In genomic region chr2:108412995-108413726, GRCh38 we compare ENCODE assay signal across 13 cellular contexts. TPM values are rescaled to one million over a fixed set of nuclear protein-coding genes. Genes with fewer than 3 reads are reported as not detected.
DNase-seq lines count a peak whose midpoint lies in the region; ATAC-seq and TF ChIP-seq lines count a peak whose summit lies in the region.
"Had no signal": no experiment of that assay in that cellular context is flagged by ENCODE, and none has a peak within 500 bp of the region (broad histone marks: within the 10 kb centered on the region; RNA-seq: fewer than 3 reads in every experiment).

No MANE protein-coding gene starts in this region.

- peak; percentile 98 for DNase-seq in Caki2 (ENCODE audit: low read depth)
- peak; percentile 99 for DNase-seq in M059J (ENCODE audit: low read depth)
- DNase-seq in mammary epithelial cell, result peak; percentile 93
- DNase-seq in myocyte (ENCODE audit: low read depth), result peak; percentile 83
- DNase-seq in upper lobe of left lung, result no peak
- no peak for DNase-seq in mucosa of gallbladder (ENCODE audit: low spot score)
- DNase-seq in Right ventricle myocardium inferior (ENCODE audit: missing footprints), result no peak
- DNase-seq: activated B cell treated with CpG ODN at 0.5 μM for 24 hours; activated T-cell treated with anti-CD3 and anti-CD28 coated beads, Interleukin-2, amount 50 U/mL, for 72 hours; head of caudate nucleus; KBM-7; RPMI8226 had no signal

- H3K27me3 ChIP-seq in mammary epithelial cell (ENCODE audit: insufficient read depth, low read length) (no peaks in the 10 kb centered on the region), upper lobe of left lung (no peaks in the 10 kb centered on the region)

- TF ChIP-seq EP300 in upper lobe of left lung (IDR thresholded peaks at IDR 0.05), result no peak

- 40% methylated on average over 2 of the region's 2 CpGs for WGBS in mammary epithelial cell (ENCODE audit: low coverage, missing lambda C conversion rate)
- WGBS in upper lobe of left lung, 2 donors, result 54 to 82% methylated on average over 2 of the region's 2 CpGs

- H3K4me2 ChIP-seq in mammary epithelial cell (ENCODE audit: insufficient read depth, low read depth, low read length), result peak overlapping the region; percentile 38

- TF ChIP-seq POLR2A in upper lobe of left lung (IDR thresholded peaks at IDR 0.05), result no peak

- ATAC-seq in upper lobe of left lung (ENCODE audit: low FRiP score in 2 of 2) (no peak), Right ventricle myocardium inferior (no peak), HG03439 (IDR thresholded peaks at IDR 0.05; ENCODE audit: unreplicated experiment) (no peak)
- ATAC-seq: activated T-cell treated with anti-CD3 and anti-CD28 coated beads, Interleukin-2, amount 50 U/mL, for 72 hours had no signal

- H3K9ac ChIP-seq in mammary epithelial cell (ENCODE audit: insufficient read depth, low read length), result no peak overlapping the region

- H4K20me1 ChIP-seq in mammary epithelial cell (ENCODE audit: insufficient read depth, low read length), result no peaks in the 10 kb centered on the region

- peak overlapping the region; percentile 6 for H2AFZ ChIP-seq in mammary epithelial cell (ENCODE audit: low read depth, low read length)

- dilution Hi-C loops in mammary epithelial cell (cut with HindIII; ENCODE audit: low sequenced_read_pairs), result no loop called here

- peaks cover 24% of the 10 kb centered on the region for H3K4me1 ChIP-seq in mammary epithelial cell (ENCODE audit: insufficient read depth, low read length)
- no peaks in the 10 kb centered on the region for H3K4me1 ChIP-seq in upper lobe of left lung

- no peaks in the 10 kb centered on the region for H3K9me3 ChIP-seq in mammary epithelial cell (replicated peaks; ENCODE audit: insufficient read depth, low read length)
- H3K9me3 ChIP-seq in upper lobe of left lung, result no peaks in the 10 kb centered on the region

- H3K4me3 ChIP-seq in mammary epithelial cell (replicated peaks in 1 of 3; ENCODE audit: insufficient read depth in 1 of 3, low read depth in 2 of 3, low read length in 3 of 3) (no peak overlapping the region), upper lobe of left lung (no peak overlapping the region)

- in situ Hi-C loops in Caki2 (cut with HindIII; ENCODE audit: low pct_unique_long_range_greater_than_20kb, low sequenced_read_pairs) (no loop called here), mammary epithelial cell (cut with MboI; ENCODE audit: low sequenced_read_pairs in 2 of 2) (no loop called here)

- intact Hi-C loops in mammary epithelial cell (cut with micrococcal nuclease) (loop anchor here (2.0 kb wide), 2 partner anchors 36 to 172 kb away; partner anchors contain the start of gene GCC2), Right ventricle myocardium inferior (cut with DNase I) (no loop called here)

- no peak for TF ChIP-seq CTCF in mammary epithelial cell (conservative IDR thresholded peaks at IDR 0.05 in 1 of 2, IDR thresholded peaks at IDR 0.05 in 1 of 2; ENCODE audit: extremely low read depth in 1 of 2, insufficient read depth in 1 of 2, low read depth in 1 of 2, low read length in 2 of 2)
- no peak for TF ChIP-seq CTCF in upper lobe of left lung (IDR thresholded peaks at IDR 0.05)

- no TSS peak for BruUV-seq in mammary epithelial cell (replicated peaks; lab: Mats Ljungman, UMichigan)

- CTCF ChIA-PET in mammary epithelial cell (lab: Charles Lee; ENCODE audit: low non-redundant PET), result no interaction called here

- H3K27ac ChIP-seq in mammary epithelial cell (ENCODE audit: insufficient read depth, low read depth, low read length) (peak overlapping the region; percentile 8), upper lobe of left lung (no peak overlapping the region)

- H3K36me3 ChIP-seq in mammary epithelial cell (ENCODE audit: insufficient read depth, low read length) (no peaks in the 10 kb centered on the region), upper lobe of left lung (no peaks in the 10 kb centered on the region)

- H3K79me2 ChIP-seq in mammary epithelial cell (ENCODE audit: insufficient read depth, low read length), result no peaks in the 10 kb centered on the region

RNA-seq across cellular contexts. Expression of gene SULT1C4, which starts 35.4 kb away (rescaled TPM):
- 5.1 and 7.5 TPM in 2 replicates for total RNA-seq in Caki2 (2014; rRNA removed; shearing (Covaris generic); ENCODE audit: low replicate concordance)
- total RNA-seq in M059J (2014; rRNA removed; shearing (Covaris generic)), result not detected in 2 replicates
- total RNA-seq in mammary epithelial cell (not detected), myocyte (not detected in 2 replicates), upper lobe of left lung (10 to 100 TPM in 2 of 6 donors, 1 to 10 TPM in 4; 4.3 to 15.4 (median 9.0) TPM), mucosa of gallbladder (117 TPM), Right ventricle myocardium inferior (2.0 TPM)
- polyA plus RNA-seq in mammary epithelial cell, result not detected
- not detected for polyA minus RNA-seq in mammary epithelial cell
- polyA plus RNA-seq in myocyte (2012), result 0.04 TPM
- total RNA-seq: activated B cell treated with CpG ODN at 0.5 μM for 24 hours; activated T-cell treated with anti-CD3 and anti-CD28 coated beads, Interleukin-2, amount 50 U/mL, for 72 hours had no signal

RNA-seq across cellular contexts. Expression of gene GCC2, which starts 35.8 kb away (rescaled TPM):
- total RNA-seq in Caki2 (2014; rRNA removed; shearing (Covaris generic); ENCODE audit: low replicate concordance), result 12.0 and 18.0 TPM in 2 replicates
- total RNA-seq in M059J (2014; rRNA removed; shearing (Covaris generic)), result 7.6 and 9.1 TPM in 2 replicates
- total RNA-seq in mammary epithelial cell (10 to 100 TPM; 20.8 to 31.5 TPM), myocyte (17.9 and 21.9 TPM in 2 replicates), upper lobe of left lung (10 to 100 TPM; 30.7 to 96.4 (median 37.8) TPM), mucosa of gallbladder (85.7 TPM), Right ventricle myocardium inferior (24.0 TPM)
- 4.6 TPM for polyA plus RNA-seq in mammary epithelial cell
- polyA minus RNA-seq in mammary epithelial cell, result 3.6 TPM
- 7.5 TPM for polyA plus RNA-seq in myocyte (2012)

Comparison
In these comparisons a context has a peak if more than half of its experiments do, and no peak if none do; other contexts are left out.
1. DNase-seq: peak in Caki2 (single experiment), M059J (single experiment), mammary epithelial cell (single experiment) and myocyte (single experiment); none in upper lobe of left lung (0 of 2), mucosa of gallbladder (single experiment) and Right ventricle myocardium inferior (single experiment).